1 cellular context compared by ENCODE assay signal in the genomic region with DNA sequence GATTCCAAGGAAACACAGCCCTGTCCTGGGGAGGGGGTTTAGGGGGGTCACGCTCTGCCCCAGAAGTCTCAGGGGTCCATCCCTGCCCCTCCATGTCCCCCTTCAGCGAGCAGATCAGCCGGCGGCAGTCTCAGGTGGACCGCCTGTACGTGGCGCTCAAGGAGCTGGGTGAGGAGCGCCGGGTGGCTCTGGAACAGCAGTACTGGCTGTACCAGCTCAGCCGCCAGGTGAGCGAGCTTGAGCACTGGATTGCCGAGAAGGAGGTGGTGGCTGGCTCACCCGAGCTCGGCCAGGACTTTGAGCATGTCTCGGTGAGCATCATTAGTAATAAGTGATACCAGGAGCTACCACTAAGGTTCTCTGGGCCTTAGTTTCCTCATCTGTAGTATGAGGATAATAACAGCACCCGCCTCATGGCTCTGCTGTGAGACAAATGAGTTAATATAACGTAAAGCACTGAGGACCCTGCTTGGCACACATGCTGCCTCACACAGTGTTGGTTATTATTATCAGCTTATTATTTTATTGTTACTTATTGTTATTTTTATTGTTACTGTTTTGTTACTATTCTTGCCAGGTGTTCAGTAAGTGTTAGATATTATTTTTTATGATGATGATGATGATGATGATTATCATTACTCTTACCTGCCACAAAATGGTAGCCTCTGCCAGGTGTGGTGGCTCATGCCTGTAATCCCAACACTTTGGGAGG.
TF ChIP-seq lines count a peak whose summit lies in the region.

No MANE protein-coding gene starts in this region.

TF ChIP-seq in A549, 52 proteins besides CTCF, POLR2A, EP300 and RAD21:
- TF ChIP-seq EHMT2 (IDR thresholded peaks at IDR 0.05; ENCODE audit: low read depth) (no peak), HES2 (IDR thresholded peaks at IDR 0.05) (no peak), KDM1A (IDR thresholded peaks at IDR 0.05; ENCODE audit: low read depth) (no peak), BHLHE40 (IDR thresholded peaks at IDR 0.05; ENCODE audit: low read depth, low read length) (no peak), TP53 (CRISPR knock-in tag; IDR thresholded peaks at IDR 0.05) (no peak), CEBPB (IDR thresholded peaks at IDR 0.05) (no peak), JUNB (IDR thresholded peaks at IDR 0.05) (no peak), GATA3 (IDR thresholded peaks at IDR 0.05; ENCODE audit: borderline replicate concordance) (no peak), MAFK (IDR thresholded peaks at IDR 0.05; ENCODE audit: partially characterized antibody) (no peak)
- TF ChIP-seq, protein P1, sequence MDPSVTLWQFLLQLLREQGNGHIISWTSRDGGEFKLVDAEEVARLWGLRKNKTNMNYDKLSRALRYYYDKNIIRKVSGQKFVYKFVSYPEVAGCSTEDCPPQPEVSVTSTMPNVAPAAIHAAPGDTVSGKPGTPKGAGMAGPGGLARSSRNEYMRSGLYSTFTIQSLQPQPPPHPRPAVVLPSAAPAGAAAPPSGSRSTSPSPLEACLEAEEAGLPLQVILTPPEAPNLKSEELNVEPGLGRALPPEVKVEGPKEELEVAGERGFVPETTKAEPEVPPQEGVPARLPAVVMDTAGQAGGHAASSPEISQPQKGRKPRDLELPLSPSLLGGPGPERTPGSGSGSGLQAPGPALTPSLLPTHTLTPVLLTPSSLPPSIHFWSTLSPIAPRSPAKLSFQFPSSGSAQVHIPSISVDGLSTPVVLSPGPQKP (IDR thresholded peaks at IDR 0.05; ENCODE audit: low read depth, low read length) = no peak
